In the genomic region with DNA sequence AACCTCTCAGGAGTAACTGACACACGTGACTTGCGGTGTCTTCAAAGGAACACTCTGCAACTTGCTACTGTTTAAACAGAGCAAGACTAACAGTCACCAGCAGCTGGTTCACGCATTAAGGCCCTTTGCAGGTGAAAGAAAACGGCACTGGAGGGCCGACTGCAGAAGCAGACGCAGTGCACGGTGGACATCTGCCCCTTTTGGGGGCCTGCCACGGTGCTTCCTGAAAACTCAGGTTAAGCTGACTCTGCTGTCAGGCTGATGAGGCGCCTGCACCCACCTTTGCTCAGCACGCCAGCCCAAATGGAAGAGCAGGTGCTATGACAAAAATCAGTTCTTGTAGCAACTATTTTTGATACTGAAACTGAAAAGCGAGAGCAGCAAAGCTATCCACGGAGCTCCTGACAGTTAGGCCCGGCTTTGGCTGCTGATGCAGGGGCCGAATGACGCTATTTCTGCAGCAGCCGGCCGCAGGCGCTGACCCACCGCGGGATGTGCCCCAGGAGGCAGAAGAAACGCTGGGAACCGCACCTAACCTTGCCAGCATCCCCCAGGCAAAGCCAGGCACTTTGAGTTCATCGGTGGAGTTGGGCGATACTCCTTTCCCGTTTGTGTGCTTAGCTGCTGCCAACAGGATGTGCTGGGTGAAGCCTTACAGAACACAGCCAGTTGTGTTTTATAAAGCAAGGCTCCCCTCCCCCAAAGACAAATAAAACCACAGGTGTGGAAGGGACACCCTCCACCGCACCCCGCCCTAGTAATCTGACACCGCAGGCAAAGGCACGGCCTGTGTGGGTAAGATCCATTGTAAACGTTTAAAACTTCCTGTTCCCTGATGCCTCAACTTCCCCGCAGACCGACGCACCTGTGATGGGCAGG, we compare ENCODE assay signal across 9 cellular contexts. TPM values are rescaled to one million over a fixed set of nuclear protein-coding genes. Genes with fewer than 3 reads are reported as not detected.
DNase-seq lines count a peak whose midpoint lies in the region; ATAC-seq, FAIRE-seq and TF ChIP-seq lines count a peak whose summit lies in the region.
"Had no signal": no experiment of that assay in that cellular context is flagged by ENCODE, and none has a peak within 500 bp of the region (broad histone marks: within the 10 kb centered on the region; RNA-seq: fewer than 3 reads in every experiment).

No MANE protein-coding gene starts in this region.

- H3K27me3 ChIP-seq in iPS-15b (ENCODE audit: control insufficient read depth, insufficient read depth, low read length), result no peaks in the 10 kb centered on the region

- POLR2A ChIA-PET in A549 (lab: Yijun Ruan, JAX), result no interaction called here

- TF ChIP-seq POLR2A in A549 (IDR thresholded peaks at IDR 0.05; ENCODE audit: low read length), result no peak

- H3K36me3 ChIP-seq in iPS-15b (ENCODE audit: control insufficient read depth, insufficient read depth, low read length), result peaks cover 29% of the 10 kb centered on the region

- TF ChIP-seq RAD21 in A549 (conservative IDR thresholded peaks at IDR 0.05 in 1 of 2, IDR thresholded peaks at IDR 0.05 in 1 of 2), result no peak

- no peak for FAIRE-seq in A549 (lab: Jason Lieb, UNC)
- FAIRE-seq: endometrium had no signal

- ATAC-seq in A549 (peak in 1 of 2 experiments; percentile 9; a peak in 3 of 6 replicates), GM19035 (IDR thresholded peaks at IDR 0.05; ENCODE audit: unreplicated experiment) (peak; percentile 54), HG03108 (IDR thresholded peaks at IDR 0.05; ENCODE audit: unreplicated experiment) (peak; percentile 42)

- TF ChIP-seq CTCF in A549 (IDR thresholded peaks at IDR 0.05), result no peak

- H3K4me1 ChIP-seq in A549, result peaks cover 13% of the 10 kb centered on the region
- peaks cover 12% of the 10 kb centered on the region for H3K4me1 ChIP-seq in iPS-15b (ENCODE audit: control insufficient read depth, insufficient read depth, low read length)

- peak overlapping the region; percentile 56 for H3K4me2 ChIP-seq in A549

- 56% methylated on average over 33 of the region's 33 CpGs for WGBS in A549 (ENCODE audit: missing lambda C conversion rate)

- H3K9ac ChIP-seq in iPS-15b (ENCODE audit: low read depth, low read length), result no peak overlapping the region

- DNase-seq in A549 (ENCODE audit: low read depth in 1 of 2, low spot score in 1 of 2) (peak in 1 of 2 experiments; percentile 34), NCI-H2227 treated with DMSO at 0.1 percent for 48 hours (lab: John Stamatoyannopoulos, UW) (peak; percentile 11), NOMO-1 treated with dmso at 0.1 percent for 144 hours (lab: John Stamatoyannopoulos, UW; ENCODE audit: unreplicated experiment) (no peak)
- DNase-seq in activated T-cell treated with anti-CD3 and anti-CD28 coated beads, Interleukin-2, amount 50 U/mL, for 1 hour, result peak; percentile 55
- peak; percentile 21 for DNase-seq in stimulated activated CD8-positive, alpha-beta memory T cell treated with anti-CD3 and anti-CD28 coated beads, Interleukin-15, amount 100 ng/mL, for 1 hour (ENCODE audit: low read depth)

- CTCF ChIA-PET in A549 (lab: Yijun Ruan, JAX), result interaction anchor here (1.5 to 1.7 kb wide), 2 partner anchors 8 to 107 kb away, joined by 5 read pairs; no protein-coding TSS in a partner anchor

- H3K27ac ChIP-seq in A549, result peak overlapping the region in 1 of 2 experiments; percentile 35; a peak in 2 of 6 replicates

- TF ChIP-seq EP300 in A549 (IDR thresholded peaks at IDR 0.05), result no peak

- H3K4me3 ChIP-seq in A549 (no peak overlapping the region), iPS-15b (ENCODE audit: low read depth, low read length) (peak overlapping the region; percentile 18)

- H3K9me3 ChIP-seq in A549 (no peaks in the 10 kb centered on the region), iPS-15b (ENCODE audit: control insufficient read depth, insufficient read depth, low read length) (no peaks in the 10 kb centered on the region)

TF ChIP-seq in A549, 52 proteins besides CTCF, POLR2A, EP300 and RAD21:
- TF ChIP-seq RARB (CRISPR knock-in tag; IDR thresholded peaks at IDR 0.05), result no peak
- no peak for TF ChIP-seq FOSL2 (IDR thresholded peaks at IDR 0.05)
- no peak for TF ChIP-seq FOSL2 (CRISPR knock-in tag; IDR thresholded peaks at IDR 0.05)
- TF ChIP-seq JUNB (IDR thresholded peaks at IDR 0.05), result no peak
- TF ChIP-seq, protein P1, sequence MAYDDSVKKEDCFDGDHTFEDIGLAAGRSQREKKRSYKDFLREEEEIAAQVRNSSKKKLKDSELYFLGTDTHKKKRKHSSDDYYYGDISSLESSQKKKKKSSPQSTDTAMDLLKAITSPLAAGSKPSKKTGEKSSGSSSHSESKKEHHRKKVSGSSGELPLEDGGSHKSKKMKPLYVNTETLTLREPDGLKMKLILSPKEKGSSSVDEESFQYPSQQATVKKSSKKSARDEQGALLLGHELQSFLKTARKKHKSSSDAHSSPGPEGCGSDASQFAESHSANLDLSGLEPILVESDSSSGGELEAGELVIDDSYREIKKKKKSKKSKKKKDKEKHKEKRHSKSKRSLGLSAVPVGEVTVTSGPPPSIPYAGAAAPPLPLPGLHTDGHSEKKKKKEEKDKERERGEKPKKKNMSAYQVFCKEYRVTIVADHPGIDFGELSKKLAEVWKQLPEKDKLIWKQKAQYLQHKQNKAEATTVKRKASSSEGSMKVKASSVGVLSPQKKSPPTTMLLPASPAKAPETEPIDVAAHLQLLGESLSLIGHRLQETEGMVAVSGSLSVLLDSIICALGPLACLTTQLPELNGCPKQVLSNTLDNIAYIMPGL (CRISPR knock-in tag; IDR thresholded peaks at IDR 0.05; ENCODE audit: borderline replicate concordance), result no peak
- TF ChIP-seq SMC3 (IDR thresholded peaks at IDR 0.05), result no peak
- TF ChIP-seq HOXB13 (CRISPR knock-in tag; IDR thresholded peaks at IDR 0.05; ENCODE audit: low read depth), result no peak
- TF ChIP-seq TP53 (CRISPR knock-in tag; IDR thresholded peaks at IDR 0.05), result no peak
- no peak for TF ChIP-seq RCOR1 (IDR thresholded peaks at IDR 0.05; ENCODE audit: low read depth, low read length)
- TF ChIP-seq, protein P2, sequence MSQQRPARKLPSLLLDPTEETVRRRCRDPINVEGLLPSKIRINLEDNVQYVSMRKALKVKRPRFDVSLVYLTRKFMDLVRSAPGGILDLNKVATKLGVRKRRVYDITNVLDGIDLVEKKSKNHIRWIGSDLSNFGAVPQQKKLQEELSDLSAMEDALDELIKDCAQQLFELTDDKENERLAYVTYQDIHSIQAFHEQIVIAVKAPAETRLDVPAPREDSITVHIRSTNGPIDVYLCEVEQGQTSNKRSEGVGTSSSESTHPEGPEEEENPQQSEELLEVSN (IDR thresholded peaks at IDR 0.05; ENCODE audit: borderline replicate concordance, low read depth), result no peak

RNA-seq across cellular contexts. Expression of a gene that starts 21.1 kb away (rescaled TPM):
- polyA plus RNA-seq in A549 (2011; rRNA removed) (1.1 and 1.2 TPM in 2 replicates), A549 (2017; fragmentation: RNase III; extraction: RNeasy Plus Mini Kit Qiagen cat#74134 plus additional on column Dnase treatment) (3.9 to 5.2 TPM (median 4.0 TPM) in 3 replicates)
- polyA plus RNA-seq in A549 (2012; cell fraction: cytosol; rRNA removed), result 6.2 and 7.5 TPM in 2 replicates
- 36.4 and 48.1 TPM in 2 replicates for polyA plus RNA-seq in A549 (2012; cell fraction: nucleus; rRNA removed)
- 1.2 and 2.3 TPM in 2 replicates for polyA minus RNA-seq in A549 (2011; rRNA and poly(A)+ RNA removed)

RNA-seq across cellular contexts. Expression of a gene that starts 29.0 kb away (rescaled TPM):
- polyA plus RNA-seq in A549 (2011; rRNA removed) (171 and 175 TPM in 2 replicates), A549 (2017; fragmentation: RNase III; extraction: RNeasy Plus Mini Kit Qiagen cat#74134 plus additional on column Dnase treatment) (169 to 194 TPM (median 173 TPM) in 3 replicates)
- 242 and 287 TPM in 2 replicates for polyA plus RNA-seq in A549 (2012; cell fraction: cytosol; rRNA removed)
- polyA plus RNA-seq in A549 (2012; cell fraction: nucleus; rRNA removed), result 283 and 294 TPM in 2 replicates
- 233 and 279 TPM in 2 replicates for polyA minus RNA-seq in A549 (2011; rRNA and poly(A)+ RNA removed)
